ENCODE assay signal across 12 cellular contexts in the genomic region with DNA sequence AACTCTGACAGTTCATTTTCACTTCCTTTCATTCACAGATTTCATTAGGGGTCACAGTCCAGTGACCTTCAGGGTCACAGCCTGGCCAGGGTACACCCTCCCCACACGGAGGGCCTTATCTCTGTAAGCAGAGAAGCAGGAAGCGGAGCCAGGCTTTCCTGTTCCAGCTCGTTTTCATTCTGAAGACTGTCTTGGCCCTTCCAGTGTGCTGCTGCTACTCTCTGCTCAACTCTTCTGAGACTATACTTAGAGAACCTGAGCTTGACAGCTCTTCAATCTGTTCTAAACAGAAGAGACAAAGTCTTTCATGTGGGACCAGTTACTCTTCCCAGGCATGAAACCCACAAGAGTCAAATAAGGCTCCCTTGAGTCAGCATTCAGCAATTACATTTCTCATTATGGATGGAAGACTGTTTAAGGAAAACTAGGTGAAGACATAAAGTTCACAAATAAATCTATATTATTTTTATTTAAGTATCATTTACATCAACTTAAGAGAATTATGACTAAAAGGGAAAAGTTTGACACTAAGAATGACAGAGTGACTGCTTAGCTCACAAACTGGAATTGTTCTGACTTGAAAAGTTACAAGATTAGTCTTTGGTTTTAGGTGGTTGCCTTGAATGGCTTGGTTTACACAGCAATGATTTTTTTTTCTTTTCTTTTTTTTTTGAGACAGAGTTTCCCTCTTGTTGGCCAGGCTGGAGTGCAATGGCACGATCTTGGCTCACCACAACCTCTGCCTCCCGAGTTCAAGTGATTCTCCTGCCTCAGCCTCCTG. TPM values are rescaled to one million over a fixed set of nuclear protein-coding genes. Genes with fewer than 3 reads are reported as not detected.
DNase-seq lines count a peak whose midpoint lies in the region; ATAC-seq and TF ChIP-seq lines count a peak whose summit lies in the region.
"Had no signal": no experiment of that assay in that cellular context is flagged by ENCODE, and none has a peak within 500 bp of the region (broad histone marks: within the 10 kb centered on the region; RNA-seq: fewer than 3 reads in every experiment).

No MANE protein-coding gene starts in this region.

- H3K27ac Mint-ChIP-seq in naive thymus-derived CD4-positive, alpha-beta T cell = peak overlapping the region in 8 of 9 donors; percentile 38 to 92 (median 82)

- 37 to 44% methylated on average over 5 of the region's 5 CpGs for WGBS in body of pancreas, 2 donors
- WGBS in aorta, 2 donors = 40 to 45% methylated on average over 5 of the region's 5 CpGs

- intact Hi-C loops in body of pancreas (cut with DNase I) = no loop called here
- intact Hi-C loops in naive thymus-derived CD4-positive, alpha-beta T cell (cut with micrococcal nuclease) = no loop called here
- intact Hi-C loops in aorta (cut with DNase I) = no loop called here

- POLR2A ChIA-PET in GM10248 (lab: Yijun Ruan, JAX) = no interaction called here
- POLR2A ChIA-PET in naive thymus-derived CD4-positive, alpha-beta T cell (lab: Charles Lee) = interaction anchor here (0.6 to 0.9 kb wide), 3 partner anchors 121 to 574 kb away, joined by 3 to 4 read pairs (median 3); no protein-coding TSS in a partner anchor

- TF ChIP-seq CTCF in GM10248 (IDR thresholded peaks at IDR 0.05; ENCODE audit: control extremely low read depth, extremely low read depth, low read depth, missing control alignments) = no peak
- no peak for TF ChIP-seq CTCF in body of pancreas (IDR thresholded peaks at IDR 0.05)

- in situ Hi-C loops in KBM-7 (cut with MboI; ENCODE audit: low pct_unique_long_range_greater_than_20kb, low sequenced_read_pairs) = no loop called here

- H3K36me3 ChIP-seq in body of pancreas (replicated peaks in 1 of 2; ENCODE audit: insufficient read depth in 1 of 2, low read depth in 2 of 2) (no peaks in the 10 kb centered on the region), aorta (ENCODE audit: control insufficient read depth in 1 of 2, insufficient read depth in 2 of 2, low read length in 1 of 2) (no peaks in the 10 kb centered on the region)
- no peaks in the 10 kb centered on the region for H3K36me3 ChIP-seq in naive thymus-derived CD4-positive, alpha-beta T cell (ENCODE audit: control insufficient read depth in 2 of 3, insufficient read depth in 3 of 3, low read length in 3 of 3)
- H3K36me3 ChIP-seq: prostate gland had no signal

- H3K27me3 Mint-ChIP-seq in naive thymus-derived CD4-positive, alpha-beta T cell = peaks cover 15 to 44% (median 18%) of the 10 kb centered on the region in 5 donors

- H3K27ac ChIP-seq in body of pancreas = no peak overlapping the region
- no peak overlapping the region for H3K27ac ChIP-seq in naive thymus-derived CD4-positive, alpha-beta T cell (ENCODE audit: low read depth, low read length)
- no peak overlapping the region for H3K27ac ChIP-seq in aorta (ENCODE audit: low read depth in 1 of 2, low read length in 2 of 2)
- H3K27ac ChIP-seq: prostate gland had no signal

- peaks cover 0 to 20% of the 10 kb centered on the region in 2 donors for H3K27me3 ChIP-seq in body of pancreas
- peaks cover 0 to 4% of the 10 kb centered on the region in 2 donors for H3K27me3 ChIP-seq in naive thymus-derived CD4-positive, alpha-beta T cell (ENCODE audit: control insufficient read depth in 2 of 2, insufficient read depth in 2 of 2, low read length in 2 of 2)
- H3K27me3 ChIP-seq in aorta (ENCODE audit: control insufficient read depth in 1 of 2, insufficient read depth in 2 of 2, low read length in 1 of 2) = peaks cover 0 to 6% of the 10 kb centered on the region in 2 donors

- no peak for TF ChIP-seq POLR2A in body of pancreas (IDR thresholded peaks at IDR 0.05)

- H3K4me1 ChIP-seq in body of pancreas (peaks cover 12% of the 10 kb centered on the region), aorta (ENCODE audit: control insufficient read depth in 1 of 2, insufficient read depth in 2 of 2, low read length in 2 of 2) (no peaks in the 10 kb centered on the region)
- peaks cover 20 to 37% of the 10 kb centered on the region in 2 donors for H3K4me1 ChIP-seq in naive thymus-derived CD4-positive, alpha-beta T cell (ENCODE audit: control insufficient read depth in 2 of 2, insufficient read depth in 2 of 2, low read length in 2 of 2)
- H3K4me1 ChIP-seq: prostate gland had no signal

- H3K9me3 ChIP-seq in body of pancreas = no peaks in the 10 kb centered on the region
- no peaks in the 10 kb centered on the region for H3K9me3 ChIP-seq in naive thymus-derived CD4-positive, alpha-beta T cell (ENCODE audit: control insufficient read depth in 2 of 3, low read length in 3 of 3)
- no peaks in the 10 kb centered on the region for H3K9me3 ChIP-seq in aorta (ENCODE audit: control insufficient read depth, low read length)
- H3K9me3 ChIP-seq: prostate gland had no signal

- peaks cover 19 to 57% (median 47%) of the 10 kb centered on the region in 7 donors for H3K4me1 Mint-ChIP-seq in naive thymus-derived CD4-positive, alpha-beta T cell

- peak overlapping the region in 9 of 10 donors; percentile 30 to 79 (median 65) for H3K4me3 Mint-ChIP-seq in naive thymus-derived CD4-positive, alpha-beta T cell

- DNase-seq in GM10248 (ENCODE audit: extremely low spot score) (peak; percentile 52), KBM-7 (peak; percentile 80), body of pancreas (peak in 2 of 4 donors; percentile 10 to 24), DMS153 treated with DMSO at 0.1 percent for 48 hours (lab: John Stamatoyannopoulos, UW; ENCODE audit: unreplicated experiment) (no peak), aorta (no peak)
- DNase-seq in naive thymus-derived CD4-positive, alpha-beta T cell = peak in 5 of 9 donors; percentile 19 to 37 (median 28)
- DNase-seq in effector CD4-positive, alpha-beta T cell = no peak
- DNase-seq: KG1 had no signal

- peaks cover 0 to 4% (median 0%) of the 10 kb centered on the region in 5 donors for H3K36me3 Mint-ChIP-seq in naive thymus-derived CD4-positive, alpha-beta T cell

- H3K4me3 ChIP-seq in body of pancreas (no peak overlapping the region), aorta (ENCODE audit: low read length in 2 of 2) (no peak overlapping the region)
- H3K4me3 ChIP-seq in naive thymus-derived CD4-positive, alpha-beta T cell (ENCODE audit: low read length) = no peak overlapping the region
- H3K4me3 ChIP-seq: prostate gland had no signal

- peak; percentile 45 for ATAC-seq in body of pancreas
- peak; percentile 69 for ATAC-seq in naive thymus-derived CD4-positive, alpha-beta T cell
- ATAC-seq in HG03139 (IDR thresholded peaks at IDR 0.05; ENCODE audit: unreplicated experiment) = no peak
- ATAC-seq in aorta (ENCODE audit: low FRiP score) = no peak

- CTCF ChIA-PET in GM10248 (lab: Yijun Ruan, JAX) = interaction anchor here (0.7 to 7.3 kb wide), 4 partner anchors 11 to 81 kb away, joined by 3 to 65 read pairs (median 10); no protein-coding TSS in a partner anchor
- CTCF ChIA-PET in naive thymus-derived CD4-positive, alpha-beta T cell (lab: Charles Lee) = interaction anchor here (1.0 to 2.5 kb wide), 3 partner anchors 12 to 162 kb away, joined by 3 to 8 read pairs (median 4); no protein-coding TSS in a partner anchor

- no peaks in the 10 kb centered on the region for H3K9me3 Mint-ChIP-seq in naive thymus-derived CD4-positive, alpha-beta T cell

RNA-seq across cellular contexts. Expression of gene TDRD10, which starts 4.8 kb away (rescaled TPM):
- total RNA-seq in body of pancreas (1 to 10 TPM in 1 of 2 donors, under 1 TPM in 1; 0.52 to 2.6 TPM), aorta (10 to 100 TPM in 1 of 2 donors, 1 to 10 TPM in 1; 3.8 to 16.5 TPM)
- under 1 TPM in 1 of 5 experiments, not detected in 4; 0.29 TPM for total RNA-seq in naive thymus-derived CD4-positive, alpha-beta T cell
- polyA plus RNA-seq in naive thymus-derived CD4-positive, alpha-beta T cell = not detected
- polyA plus RNA-seq in aorta = 1 to 10 TPM; 1.1 to 2.6 TPM
- total RNA-seq: H4 had no signal

RNA-seq across cellular contexts. Expression of gene SHE, which starts 5.0 kb away (rescaled TPM):
- 1 to 10 TPM; 2.6 to 4.2 TPM for total RNA-seq in body of pancreas
- total RNA-seq in naive thymus-derived CD4-positive, alpha-beta T cell = not detected
- under 1 TPM in 1 of 2 donors, not detected in 1; 0.04 TPM for polyA plus RNA-seq in naive thymus-derived CD4-positive, alpha-beta T cell
- total RNA-seq in aorta = 10 to 100 TPM; 20.2 to 44.1 TPM
- polyA plus RNA-seq in aorta = 1 to 10 TPM; 2.9 to 7.0 TPM
- total RNA-seq: G401, H4 had no signal

Comparison
In these comparisons a context has a peak if more than half of its experiments do, and no peak if none do; other contexts are left out.
1. DNase-seq: peak in GM10248 (single experiment), KBM-7 (single experiment) and naive thymus-derived CD4-positive, alpha-beta T cell (5 of 9); none in DMS153 treated with DMSO at 0.1 percent for 48 hours (single experiment), effector CD4-positive, alpha-beta T cell (single experiment) and aorta (0 of 2).
2. ATAC-seq: peak in body of pancreas (single experiment) and naive thymus-derived CD4-positive, alpha-beta T cell (single experiment); none in HG03139 (single experiment) and aorta (single experiment).
3. RNA of gene SHE, which starts 5.0 kb away (total RNA-seq): 20.2 to 44.1 TPM in aorta; 2.6 to 4.2 TPM in body of pancreas and not detected in naive thymus-derived CD4-positive, alpha-beta T cell; every median in the first group is over 4 times any median in the second.